Comparison of ENCODE assay signal across 16 cellular contexts in the genomic region with DNA sequence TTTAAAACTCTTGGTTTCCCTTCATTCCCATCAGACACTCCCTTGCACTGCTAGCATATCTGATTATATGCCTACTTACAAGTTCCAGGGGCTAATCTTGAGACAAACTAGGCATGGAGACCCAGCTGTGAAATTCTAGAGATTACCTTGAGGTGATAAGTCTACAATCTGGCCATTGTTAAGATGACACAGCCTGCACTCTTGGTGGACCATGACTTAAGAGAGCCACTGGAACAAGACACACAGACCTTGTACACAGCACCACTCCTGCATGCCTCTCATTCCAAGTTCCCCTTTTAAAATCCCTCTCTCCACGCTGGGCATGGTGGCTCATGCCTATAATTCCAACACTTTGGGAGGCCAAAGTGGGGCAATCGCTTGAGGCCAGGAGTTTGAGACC.
"Had no signal": no experiment of that assay in that cellular context is flagged by ENCODE, and none has a peak within 500 bp of the region (broad histone marks: within the 10 kb centered on the region; RNA-seq: fewer than 3 reads in every experiment).

No MANE protein-coding gene starts in this region.

- H3K4me3 Mint-ChIP-seq: activated CD4-positive, alpha-beta T cell treated with anti-CD3 and anti-CD28 coated beads, Interleukin-2, amount 10 ng/mL, durations not matched to agents 24 days and 14 days; activated CD8-positive, alpha-beta T cell treated with anti-CD3 and anti-CD28 coated beads, Interleukin-2, amount 10 ng/mL, durations not matched to agents 7 days and 5 days; activated naive CD4-positive, alpha-beta T cell treated with anti-CD3 and anti-CD28 coated beads for 36 hours; activated T-cell treated with anti-CD3 and anti-CD28 coated beads, Interleukin-2, amount 50 U/mL, for 24 hours; effector memory CD8-positive, alpha-beta T cell; memory B cell; naive thymus-derived CD4-positive, alpha-beta T cell; stimulated activated effector memory CD8-positive, alpha-beta T cell treated with anti-CD3 and anti-CD28 coated beads, Interleukin-12 subunit alpha, Interleukin-12 subunit beta, amount 100 ng/mL, for 72 hours had no signal

- H3K9me3 Mint-ChIP-seq: activated naive CD4-positive, alpha-beta T cell treated with anti-CD3 and anti-CD28 coated beads for 36 hours had no signal

- H3K4me3 ChIP-seq: body of pancreas, smooth muscle cell, stomach had no signal

- ATAC-seq: activated CD8-positive, alpha-beta T cell treated with anti-CD3 and anti-CD28 coated beads, Interleukin-2, amount 10 ng/mL, durations not matched to agents 7 days and 5 days; body of pancreas; effector memory CD8-positive, alpha-beta T cell; naive thymus-derived CD4-positive, alpha-beta T cell; sciatic nerve; stimulated activated effector memory CD8-positive, alpha-beta T cell treated with anti-CD3 and anti-CD28 coated beads, Interleukin-12 subunit alpha, Interleukin-12 subunit beta, amount 100 ng/mL, for 72 hours had no signal

- H3K36me3 Mint-ChIP-seq: memory B cell; naive thymus-derived CD4-positive, alpha-beta T cell; stimulated activated effector memory CD8-positive, alpha-beta T cell treated with anti-CD3 and anti-CD28 coated beads, Interleukin-12 subunit alpha, Interleukin-12 subunit beta, amount 100 ng/mL, for 72 hours had no signal

- DNase-seq: activated CD4-positive, alpha-beta T cell treated with anti-CD3 and anti-CD28 coated beads, Interleukin-2, amount 10 ng/mL, durations not matched to agents 24 days and 14 days; activated CD8-positive, alpha-beta T cell treated with anti-CD3 and anti-CD28 coated beads, Interleukin-2, amount 10 ng/mL, durations not matched to agents 7 days and 5 days; activated naive CD4-positive, alpha-beta T cell treated with anti-CD3 and anti-CD28 coated beads for 36 hours; activated T-cell treated with anti-CD3 and anti-CD28 coated beads, Interleukin-2, amount 50 U/mL, for 24 hours; body of pancreas; caudate nucleus; effector memory CD8-positive, alpha-beta T cell; naive thymus-derived CD4-positive, alpha-beta T cell; stimulated activated CD4-positive, alpha-beta T cell treated with anti-CD3 and anti-CD28 coated beads, Interleukin-4, amount 100 ng/mL, for 24 hours; stomach had no signal

- H3K27me3 Mint-ChIP-seq: activated CD4-positive, alpha-beta T cell treated with anti-CD3 and anti-CD28 coated beads, Interleukin-2, amount 10 ng/mL, durations not matched to agents 24 days and 14 days; activated T-cell treated with anti-CD3 and anti-CD28 coated beads, Interleukin-2, amount 50 U/mL, for 24 hours; effector memory CD8-positive, alpha-beta T cell; memory B cell had no signal

- H3K9ac ChIP-seq: parathyroid adenoma had no signal

- H3K9me3 ChIP-seq: body of pancreas, stomach had no signal

- H3K4me1 ChIP-seq: body of pancreas, parathyroid adenoma, stomach had no signal

- H3K36me3 ChIP-seq: stomach had no signal

- H3K27ac Mint-ChIP-seq: activated CD4-positive, alpha-beta T cell treated with anti-CD3 and anti-CD28 coated beads, Interleukin-2, amount 10 ng/mL, durations not matched to agents 24 days and 14 days; activated CD8-positive, alpha-beta T cell treated with anti-CD3 and anti-CD28 coated beads, Interleukin-2, amount 10 ng/mL, durations not matched to agents 7 days and 5 days; activated naive CD4-positive, alpha-beta T cell treated with anti-CD3 and anti-CD28 coated beads for 36 hours; activated T-cell treated with anti-CD3 and anti-CD28 coated beads, Interleukin-2, amount 50 U/mL, for 24 hours; activated T-helper 2 cell treated with anti-CD3 and anti-CD28 coated beads, Interferon-gamma antibody, Interleukin-2, Interleukin-4, amounts not matched to agents 10 μg/mL and 5 μg/mL and 100 μg/mL, durations not matched to agents 14 hours and 24 hours and 36 hours; effector memory CD8-positive, alpha-beta T cell; memory B cell; naive thymus-derived CD4-positive, alpha-beta T cell; stimulated activated effector memory CD8-positive, alpha-beta T cell treated with anti-CD3 and anti-CD28 coated beads, Interleukin-12 subunit alpha, Interleukin-12 subunit beta, amount 100 ng/mL, for 72 hours had no signal

- H3K27ac ChIP-seq: body of pancreas, parathyroid adenoma, stomach had no signal

- H3K4me1 Mint-ChIP-seq: activated CD4-positive, alpha-beta T cell treated with anti-CD3 and anti-CD28 coated beads, Interleukin-2, amount 10 ng/mL, durations not matched to agents 24 days and 14 days; memory B cell; naive thymus-derived CD4-positive, alpha-beta T cell; stimulated activated effector memory CD8-positive, alpha-beta T cell treated with anti-CD3 and anti-CD28 coated beads, Interleukin-12 subunit alpha, Interleukin-12 subunit beta, amount 100 ng/mL, for 72 hours had no signal

- H3K27me3 ChIP-seq: body of pancreas, stomach had no signal
